In genomic region chr21:17797967-17798366, GRCh38 we compare ENCODE assay signal across 17 cellular contexts.
"Had no signal": no experiment of that assay in that cellular context is flagged by ENCODE, and none has a peak within 500 bp of the region (broad histone marks: within the 10 kb centered on the region; RNA-seq: fewer than 3 reads in every experiment).

No MANE protein-coding gene starts in this region.

- H3K27ac ChIP-seq: epithelial cell of prostate, esophagus muscularis mucosa, gastrocnemius medialis, heart right ventricle, neutrophil, right atrium auricular region had no signal

- H3K27me3 Mint-ChIP-seq: dendritic cell treated with granulocyte-macrophage colony-stimulating factor and Interleukin-4, amounts not matched to agents 40 ng/mL and 50 ng/mL, for 4 days; effector memory CD8-positive, alpha-beta T cell; naive thymus-derived CD8-positive, alpha-beta T cell had no signal

- H3K4me3 Mint-ChIP-seq: dendritic cell treated with granulocyte-macrophage colony-stimulating factor and Interleukin-4, amounts not matched to agents 40 ng/mL and 50 ng/mL, for 4 days; naive thymus-derived CD8-positive, alpha-beta T cell had no signal

- H3K9me3 ChIP-seq: esophagus muscularis mucosa, gastrocnemius medialis, mucosa of descending colon, neutrophil, right atrium auricular region had no signal

- H3K9me3 Mint-ChIP-seq: dendritic cell treated with granulocyte-macrophage colony-stimulating factor and Interleukin-4, amounts not matched to agents 40 ng/mL and 50 ng/mL, for 4 days; effector memory CD8-positive, alpha-beta T cell; naive thymus-derived CD8-positive, alpha-beta T cell had no signal

- H3K4me3 ChIP-seq: esophagus muscularis mucosa, gastrocnemius medialis, heart right ventricle, mucosa of descending colon, right atrium auricular region had no signal

- H3K27me3 ChIP-seq: esophagus muscularis mucosa, gastrocnemius medialis, heart right ventricle, neutrophil, right atrium auricular region had no signal

- ATAC-seq: effector memory CD8-positive, alpha-beta T cell; gastrocnemius medialis; heart right ventricle; left lobe of liver; mucosa of descending colon; naive thymus-derived CD8-positive, alpha-beta T cell had no signal

- DNase-seq: effector memory CD8-positive, alpha-beta T cell; gastrocnemius medialis; heart right ventricle; hypothalamus; mammary epithelial cell; mucosa of descending colon; naive thymus-derived CD8-positive, alpha-beta T cell; small intestine; stimulated activated CD4-positive, alpha-beta T cell treated with anti-CD3 and anti-CD28 coated beads, Interleukin-2, amount 100 ng/mL, for 48 hours; stimulated activated naive CD4-positive, alpha-beta T cell treated with Interleukin-2 at 50 U/mL for 16 hours; trophoblast cell had no signal

- H3K27ac Mint-ChIP-seq: dendritic cell treated with granulocyte-macrophage colony-stimulating factor and Interleukin-4, amounts not matched to agents 40 ng/mL and 50 ng/mL, for 4 days had no signal
